11 cellular contexts compared by ENCODE assay signal in genomic region chr1:18938008-18938706, GRCh38. TPM values are rescaled to one million over a fixed set of nuclear protein-coding genes. Genes with fewer than 3 reads are reported as not detected.
A peak's percentile ranks its signal among the peaks of the same experiment; 100 is the strongest.
DNase-seq lines count a peak whose midpoint lies in the region; ATAC-seq, FAIRE-seq and TF ChIP-seq lines count a peak whose summit lies in the region.
"Had no signal": no experiment of that assay in that cellular context is flagged by ENCODE, and none has a peak within 500 bp of the region (broad histone marks: within the 10 kb centered on the region; RNA-seq: fewer than 3 reads in every experiment).

No MANE protein-coding gene starts in this region.

- no peak for TF ChIP-seq CTCF in RWPE2 (IDR thresholded peaks at IDR 0.05; ENCODE audit: poor library complexity, severe bottlenecking)

- peak; percentile 79 for DNase-seq in DMS 273 treated with DMSO at 0.1 percent for 48 hours (lab: John Stamatoyannopoulos, UW)
- no peak for DNase-seq in RWPE2 (ENCODE audit: low spot score)
- DNase-seq in glomerular visceral epithelial cell (ENCODE audit: extremely low spot score) = peak; percentile 82
- DNase-seq in renal cortical epithelial cell (ENCODE audit: low read depth) = peak; percentile 75
- no peak for DNase-seq in NCI-H2171 treated with DMSO at 0.1 percent for 48 hours (lab: John Stamatoyannopoulos, UW)
- DNase-seq in CD1c-positive myeloid dendritic cell (ENCODE audit: extremely low spot score) = no peak
- no peak for DNase-seq in urothelium cell line (ENCODE audit: low spot score)
- DNase-seq in NCI-H146 (lab: John Stamatoyannopoulos, UW) = no peak
- DNase-seq: activated CD4-positive, CD25-positive, alpha-beta regulatory T cell; activated T-cell treated with anti-CD3 and anti-CD28 coated beads, Interleukin-2, amount 50 U/mL, for 48 hours; NCI-H2227 treated with DMSO at 0.1 percent for 48 hours had no signal

- peak overlapping the region; percentile 97 for H3K27ac ChIP-seq in RWPE2 (ENCODE audit: poor library complexity, severe bottlenecking)

- no peak for FAIRE-seq in urothelium cell line (lab: Jason Lieb, UNC)

- peaks cover 45% of the 10 kb centered on the region for H3K4me1 ChIP-seq in RWPE2 (ENCODE audit: insufficient read depth, poor library complexity, severe bottlenecking)

- H3K4me3 ChIP-seq in RWPE2 (ENCODE audit: severe bottlenecking) = no peak overlapping the region

- H3K36me3 ChIP-seq in RWPE2 (ENCODE audit: low read depth) = peaks cover 7% of the 10 kb centered on the region

- no peaks in the 10 kb centered on the region for H3K9me3 ChIP-seq in RWPE2 (ENCODE audit: severe bottlenecking)

- no peaks in the 10 kb centered on the region for H3K27me3 ChIP-seq in RWPE2 (ENCODE audit: insufficient read depth, poor library complexity, severe bottlenecking)

- no peak for ATAC-seq in RWPE2 (ENCODE audit: low read depth)

RNA-seq across cellular contexts. Expression of gene IFFO2, which starts 18.3 kb away (rescaled TPM):
- 34.0 and 42.0 TPM in 2 replicates for total RNA-seq in renal cortical epithelial cell

RNA-seq across cellular contexts. Expression of gene ALDH4A1, which starts 35.8 kb away (rescaled TPM):
- 39.5 and 42.0 TPM in 2 replicates for total RNA-seq in renal cortical epithelial cell

Comparison
In these comparisons a context has a peak if more than half of its experiments do, and no peak if none do; other contexts are left out.
1. DNase-seq: peak in DMS 273 treated with DMSO at 0.1 percent for 48 hours (single experiment), glomerular visceral epithelial cell (single experiment) and renal cortical epithelial cell (single experiment); none in RWPE2 (single experiment), NCI-H2171 treated with DMSO at 0.1 percent for 48 hours (single experiment), CD1c-positive myeloid dendritic cell (single experiment), urothelium cell line (single experiment) and NCI-H146 (single experiment).